In the genomic region with DNA sequence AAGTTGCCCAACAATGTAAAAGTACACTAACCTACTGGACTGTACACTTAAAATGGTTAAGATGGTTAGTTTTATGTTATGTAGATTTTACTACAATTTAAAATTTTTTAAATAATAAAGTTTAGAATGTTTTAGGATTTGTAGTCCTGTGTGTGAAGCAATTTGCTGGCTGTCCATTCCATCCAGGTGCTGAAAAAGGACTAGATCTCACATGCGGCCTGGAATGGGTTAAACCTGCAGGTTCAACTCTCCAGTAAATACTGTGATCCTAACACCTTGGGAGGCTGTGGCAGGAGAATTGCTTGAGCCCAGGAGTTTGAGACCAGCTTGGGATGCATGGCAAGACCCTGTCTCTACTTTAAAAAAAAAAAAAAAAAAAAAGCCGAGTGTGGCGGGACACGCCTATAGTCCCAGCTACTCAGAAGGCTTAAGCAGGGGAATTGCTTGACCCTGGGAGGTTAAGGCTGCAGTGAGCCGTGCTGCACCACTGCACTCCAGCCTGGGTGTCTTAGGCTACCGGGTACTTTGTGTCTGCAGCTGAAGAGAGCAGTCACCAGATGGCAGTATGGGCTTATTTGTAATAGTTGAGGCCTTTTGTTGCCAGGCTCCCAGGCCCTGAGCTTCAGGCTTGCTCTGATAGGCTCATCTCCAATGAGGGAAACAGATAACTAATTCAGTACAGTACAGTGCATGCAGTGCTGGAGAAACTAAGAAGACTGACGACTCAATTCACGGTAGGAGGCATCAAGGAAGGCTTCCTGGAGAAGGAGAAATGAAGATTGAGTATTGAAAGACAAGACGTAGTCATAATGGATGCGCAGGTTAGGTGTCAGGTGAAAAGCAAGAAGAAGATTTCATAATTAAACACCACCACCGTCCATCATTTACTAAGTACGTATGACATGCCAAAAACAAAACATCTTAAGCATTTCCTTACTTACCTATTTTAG, we compare ENCODE assay signal across 2 cellular contexts.
TF ChIP-seq lines count a peak whose summit lies in the region.

No MANE protein-coding gene starts in this region.

TF ChIP-seq in IMR-90, 13 proteins besides CTCF, POLR2A, EP300 and RAD21 (continued from another document):
- TF ChIP-seq SMC3 (IDR thresholded peaks at IDR 0.05; ENCODE audit: low read depth, low read length), result peak; percentile 53

TF ChIP-seq in neural cell, 6 proteins besides CTCF, POLR2A, EP300 and RAD21:
- TF ChIP-seq, protein P1, sequence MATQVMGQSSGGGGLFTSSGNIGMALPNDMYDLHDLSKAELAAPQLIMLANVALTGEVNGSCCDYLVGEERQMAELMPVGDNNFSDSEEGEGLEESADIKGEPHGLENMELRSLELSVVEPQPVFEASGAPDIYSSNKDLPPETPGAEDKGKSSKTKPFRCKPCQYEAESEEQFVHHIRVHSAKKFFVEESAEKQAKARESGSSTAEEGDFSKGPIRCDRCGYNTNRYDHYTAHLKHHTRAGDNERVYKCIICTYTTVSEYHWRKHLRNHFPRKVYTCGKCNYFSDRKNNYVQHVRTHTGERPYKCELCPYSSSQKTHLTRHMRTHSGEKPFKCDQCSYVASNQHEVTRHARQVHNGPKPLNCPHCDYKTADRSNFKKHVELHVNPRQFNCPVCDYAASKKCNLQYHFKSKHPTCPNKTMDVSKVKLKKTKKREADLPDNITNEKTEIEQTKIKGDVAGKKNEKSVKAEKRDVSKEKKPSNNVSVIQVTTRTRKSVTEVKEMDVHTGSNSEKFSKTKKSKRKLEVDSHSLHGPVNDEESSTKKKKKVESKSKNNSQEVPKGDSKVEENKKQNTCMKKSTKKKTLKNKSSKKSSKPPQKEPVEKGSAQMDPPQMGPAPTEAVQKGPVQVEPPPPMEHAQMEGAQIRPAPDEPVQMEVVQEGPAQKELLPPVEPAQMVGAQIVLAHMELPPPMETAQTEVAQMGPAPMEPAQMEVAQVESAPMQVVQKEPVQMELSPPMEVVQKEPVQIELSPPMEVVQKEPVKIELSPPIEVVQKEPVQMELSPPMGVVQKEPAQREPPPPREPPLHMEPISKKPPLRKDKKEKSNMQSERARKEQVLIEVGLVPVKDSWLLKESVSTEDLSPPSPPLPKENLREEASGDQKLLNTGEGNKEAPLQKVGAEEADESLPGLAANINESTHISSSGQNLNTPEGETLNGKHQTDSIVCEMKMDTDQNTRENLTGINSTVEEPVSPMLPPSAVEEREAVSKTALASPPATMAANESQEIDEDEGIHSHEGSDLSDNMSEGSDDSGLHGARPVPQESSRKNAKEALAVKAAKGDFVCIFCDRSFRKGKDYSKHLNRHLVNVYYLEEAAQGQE (IDR thresholded peaks at IDR 0.05; ENCODE audit: borderline replicate concordance), result no peak
- TF ChIP-seq SMC3 (conservative IDR thresholded peaks at IDR 0.05; ENCODE audit: poor library complexity), result peak; percentile 85
- no peak for TF ChIP-seq EZH2 (IDR thresholded peaks at IDR 0.05; ENCODE audit: borderline replicate concordance, insufficient read depth, low read length, poor library complexity, severe bottlenecking)
- peak; percentile 34 for TF ChIP-seq MXI1 (conservative IDR thresholded peaks at IDR 0.05; ENCODE audit: poor library complexity, severe bottlenecking)
